In the genomic region with DNA sequence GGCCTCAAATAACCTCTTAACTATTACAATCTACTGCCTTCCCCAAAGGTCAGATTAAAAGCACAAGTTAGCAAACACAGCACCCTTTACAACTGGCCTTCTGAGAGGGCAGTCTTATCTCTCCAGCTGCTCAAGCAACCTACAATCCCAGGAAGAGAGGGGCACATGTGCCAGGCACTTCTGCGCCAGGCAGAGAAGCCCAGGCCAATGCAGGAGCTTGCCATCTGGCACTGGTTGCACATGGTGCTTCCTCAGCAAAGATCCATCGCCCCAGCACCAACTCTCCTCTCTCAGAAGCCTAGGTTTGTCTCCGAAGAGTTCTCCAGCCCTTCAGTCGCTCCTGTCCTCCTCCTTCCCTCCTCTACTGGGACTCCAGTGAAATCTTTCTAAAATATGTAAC, we compare ENCODE assay signal across 10 cellular contexts. TPM values are rescaled to one million over a fixed set of nuclear protein-coding genes. Genes with fewer than 3 reads are reported as not detected.
DNase-seq lines count a peak whose midpoint lies in the region; ATAC-seq and TF ChIP-seq lines count a peak whose summit lies in the region.
"Had no signal": no experiment of that assay in that cellular context is flagged by ENCODE, and none has a peak within 500 bp of the region (broad histone marks: within the 10 kb centered on the region; RNA-seq: fewer than 3 reads in every experiment).

No MANE protein-coding gene starts in this region.

- no peak overlapping the region for H3K4me3 ChIP-seq in lower lobe of right lung
- H3K4me3 ChIP-seq in testis: no peak overlapping the region

- H3K4me1 Mint-ChIP-seq in activated naive CD8-positive, alpha-beta T cell (ENCODE audit: low read depth): peaks cover 76% of the 10 kb centered on the region
- peaks cover 74% of the 10 kb centered on the region for H3K4me1 Mint-ChIP-seq in activated naive CD8-positive, alpha-beta T cell treated with anti-CD3 and anti-CD28 coated beads, Interleukin-2, amount 50 U/mL, for 24 hours
- peaks cover 47% of the 10 kb centered on the region for H3K4me1 Mint-ChIP-seq in activated T-helper 17 cell treated with anti-CD3 and anti-CD28 coated beads, Interleukin-2, amount 50 U/mL, for 72 hours

- peak overlapping the region; percentile 78 for H3K27ac Mint-ChIP-seq in activated naive CD8-positive, alpha-beta T cell
- H3K27ac Mint-ChIP-seq in activated naive CD8-positive, alpha-beta T cell treated with anti-CD3 and anti-CD28 coated beads, Interleukin-2, amount 50 U/mL, for 24 hours: no peak overlapping the region
- H3K27ac Mint-ChIP-seq in activated T-helper 17 cell treated with anti-CD3 and anti-CD28 coated beads, Interleukin-2, amount 50 U/mL, for 72 hours: peak overlapping the region; percentile 92

- no peaks in the 10 kb centered on the region for H3K9me3 Mint-ChIP-seq in activated naive CD8-positive, alpha-beta T cell (ENCODE audit: low read depth)
- H3K9me3 Mint-ChIP-seq in activated naive CD8-positive, alpha-beta T cell treated with anti-CD3 and anti-CD28 coated beads, Interleukin-2, amount 50 U/mL, for 24 hours: no peaks in the 10 kb centered on the region
- no peaks in the 10 kb centered on the region for H3K9me3 Mint-ChIP-seq in activated T-helper 17 cell treated with anti-CD3 and anti-CD28 coated beads, Interleukin-2, amount 50 U/mL, for 72 hours

- DNase-seq in activated naive CD8-positive, alpha-beta T cell treated with anti-CD3 and anti-CD28 coated beads, Interleukin-2, amount 50 U/mL, for 24 hours: no peak
- DNase-seq in lower lobe of right lung (no peak), testis (peak; percentile 42), GM19238 (ENCODE audit: insufficient read length, low spot score) (no peak)
- no peak for DNase-seq in activated naive CD4-positive, alpha-beta T cell treated with Interleukin-2 at 50 U/mL for 16 hours
- DNase-seq: activated CD4-positive, alpha-beta T cell treated with anti-CD3 and anti-CD28 coated beads, Interleukin-2, amount 50 U/mL, for 48 hours; NCI-H526 treated with DMSO at 0.1 percent for 48 hours had no signal

- intact Hi-C loops in lower lobe of right lung (cut with DNase I): no loop called here
- intact Hi-C loops in testis (cut with DNase I; ENCODE audit: low total_unique reads): no loop called here

- H3K36me3 ChIP-seq in lower lobe of right lung: peaks cover 8% of the 10 kb centered on the region
- H3K36me3 ChIP-seq in testis (ENCODE audit: low read depth, missing control alignments): no peaks in the 10 kb centered on the region

- H3K27me3 Mint-ChIP-seq in activated naive CD8-positive, alpha-beta T cell: no peaks in the 10 kb centered on the region
- no peaks in the 10 kb centered on the region for H3K27me3 Mint-ChIP-seq in activated naive CD8-positive, alpha-beta T cell treated with anti-CD3 and anti-CD28 coated beads, Interleukin-2, amount 50 U/mL, for 24 hours
- no peaks in the 10 kb centered on the region for H3K27me3 Mint-ChIP-seq in activated T-helper 17 cell treated with anti-CD3 and anti-CD28 coated beads, Interleukin-2, amount 50 U/mL, for 72 hours

- H3K27me3 ChIP-seq in lower lobe of right lung (ENCODE audit: low read depth) (no peaks in the 10 kb centered on the region), testis (no peaks in the 10 kb centered on the region)

- H3K4me1 ChIP-seq in lower lobe of right lung (peaks cover 72% of the 10 kb centered on the region), testis (peaks cover 79% of the 10 kb centered on the region)

- H3K27ac ChIP-seq in lower lobe of right lung (peak overlapping the region; percentile 0), testis (peak overlapping the region; percentile 92 to 97)

- no peak for ATAC-seq in activated naive CD8-positive, alpha-beta T cell treated with anti-CD3 and anti-CD28 coated beads, Interleukin-2, amount 50 U/mL, for 24 hours
- no peak for ATAC-seq in activated T-helper 17 cell treated with anti-CD3 and anti-CD28 coated beads, Interleukin-2, amount 50 U/mL, for 72 hours (replicated peaks)
- ATAC-seq in lower lobe of right lung (no peak), HG02973 (IDR thresholded peaks at IDR 0.05; ENCODE audit: unreplicated experiment) (no peak)

- H3K36me3 Mint-ChIP-seq in activated naive CD8-positive, alpha-beta T cell: peaks cover 2% of the 10 kb centered on the region
- peaks cover 12% of the 10 kb centered on the region for H3K36me3 Mint-ChIP-seq in activated naive CD8-positive, alpha-beta T cell treated with anti-CD3 and anti-CD28 coated beads, Interleukin-2, amount 50 U/mL, for 24 hours (ENCODE audit: low read depth)
- H3K36me3 Mint-ChIP-seq in activated T-helper 17 cell treated with anti-CD3 and anti-CD28 coated beads, Interleukin-2, amount 50 U/mL, for 72 hours (ENCODE audit: low read depth): peaks cover 34% of the 10 kb centered on the region

- 54 to 64% methylated on average over 4 of the region's 4 CpGs for WGBS in testis, 2 donors

- no peak for TF ChIP-seq POLR2A in testis (IDR thresholded peaks at IDR 0.05)

- no peaks in the 10 kb centered on the region for H3K9me3 ChIP-seq in lower lobe of right lung
- H3K9me3 ChIP-seq in testis: no peaks in the 10 kb centered on the region

- peak overlapping the region; percentile 52 for H3K4me3 Mint-ChIP-seq in activated naive CD8-positive, alpha-beta T cell
- no peak overlapping the region for H3K4me3 Mint-ChIP-seq in activated naive CD8-positive, alpha-beta T cell treated with anti-CD3 and anti-CD28 coated beads, Interleukin-2, amount 50 U/mL, for 24 hours
- H3K4me3 Mint-ChIP-seq in activated T-helper 17 cell treated with anti-CD3 and anti-CD28 coated beads, Interleukin-2, amount 50 U/mL, for 72 hours: peak overlapping the region; percentile 99

- no peak for TF ChIP-seq CTCF in lower lobe of right lung (IDR thresholded peaks at IDR 0.05)
- TF ChIP-seq CTCF in testis (IDR thresholded peaks at IDR 0.05): no peak

RNA-seq across cellular contexts. Expression of gene STK40, which starts 2.5 kb away (rescaled TPM):
- 10 to 100 TPM; 44.1 to 56.8 TPM for total RNA-seq in activated T-helper 17 cell treated with anti-CD3 and anti-CD28 coated beads, Interleukin-2, amount 50 U/mL, for 72 hours
- total RNA-seq in lower lobe of right lung (74.2 TPM), testis (100 to 1,000 TPM; 140 to 159 TPM)
- polyA plus RNA-seq in testis (ENCODE audit: insufficient read depth, low read depth, low replicate concordance): 126 TPM

RNA-seq across cellular contexts. Expression of gene LSM10, which starts 14.5 kb away (rescaled TPM):
- 10 to 100 TPM; 24.6 to 59.6 TPM for total RNA-seq in activated T-helper 17 cell treated with anti-CD3 and anti-CD28 coated beads, Interleukin-2, amount 50 U/mL, for 72 hours
- total RNA-seq in lower lobe of right lung: 44.5 TPM
- 100 to 1,000 TPM in 1 of 2 donors, 10 to 100 TPM in 1; 73.6 to 106 TPM for total RNA-seq in testis
- 69.1 TPM for polyA plus RNA-seq in testis (ENCODE audit: insufficient read depth, low read depth, low replicate concordance)

RNA-seq across cellular contexts. Expression of gene EVA1B, which starts 59.8 kb away (rescaled TPM):
- 1 to 10 TPM; 2.5 to 5.6 TPM for total RNA-seq in activated T-helper 17 cell treated with anti-CD3 and anti-CD28 coated beads, Interleukin-2, amount 50 U/mL, for 72 hours
- total RNA-seq in lower lobe of right lung: 25.7 TPM
- 10 to 100 TPM in 1 of 2 donors, 1 to 10 TPM in 1; 9.1 to 19.4 TPM for total RNA-seq in testis
- polyA plus RNA-seq in testis (ENCODE audit: insufficient read depth, low read depth, low replicate concordance): 9.6 TPM
